19 cellular contexts compared by ENCODE assay signal in the genomic region with DNA sequence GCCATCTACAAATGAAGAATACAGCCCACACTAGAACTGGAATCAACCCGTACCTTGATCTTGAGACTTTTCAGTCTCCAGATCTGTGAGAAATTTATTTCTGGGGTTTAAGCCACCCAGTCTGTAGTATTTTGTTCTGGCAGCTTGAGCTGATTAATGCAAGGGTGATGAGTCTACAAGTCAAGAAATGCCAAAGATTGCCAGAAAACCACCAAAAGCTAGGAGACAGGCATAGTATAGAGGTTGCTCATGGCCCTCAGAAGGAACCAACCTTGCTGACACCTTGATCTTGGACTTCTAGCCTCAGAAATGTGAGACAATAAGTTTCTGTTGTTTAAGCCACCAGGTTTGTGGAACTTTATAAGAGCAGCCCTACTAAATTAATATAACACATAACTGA.
"Had no signal": no experiment of that assay in that cellular context is flagged by ENCODE, and none has a peak within 500 bp of the region (broad histone marks: within the 10 kb centered on the region; RNA-seq: fewer than 3 reads in every experiment).

No MANE protein-coding gene starts in this region.

- H3K27me3 Mint-ChIP-seq: activated T-cell treated with anti-CD3 and anti-CD28 coated beads, Interleukin-2, amount 50 U/mL, for 24 hours; dendritic cell treated with granulocyte-macrophage colony-stimulating factor and Interleukin-4, amounts not matched to agents 40 ng/mL and 50 ng/mL, for 4 days; progenitor cell of endocrine pancreas; type B pancreatic cell had no signal

- H3K9me3 Mint-ChIP-seq: activated T-cell treated with anti-CD3 and anti-CD28 coated beads, Interleukin-2, amount 50 U/mL, for 24 hours; activated T-helper 17 cell treated with anti-CD3 and anti-CD28 coated beads, Interleukin-2, amount 50 U/mL, for 72 hours; memory B cell; natural killer cell treated with Interleukin-12 subunit alpha and Interleukin-12 subunit beta and Interleukin-15 and Interleukin-18, amount 100 ng/mL, for 72 hours had no signal

- H3K36me3 Mint-ChIP-seq: activated naive CD4-positive, alpha-beta T cell treated with anti-CD3 and anti-CD28 coated beads, Interleukin-2, amount 50 U/mL, for 72 hours; memory B cell; natural killer cell treated with Interleukin-12 subunit alpha and Interleukin-12 subunit beta and Interleukin-15 and Interleukin-18, amount 100 ng/mL, for 72 hours had no signal

- H3K27ac Mint-ChIP-seq: activated naive CD4-positive, alpha-beta T cell treated with anti-CD3 and anti-CD28 coated beads, Interleukin-2, amount 50 U/mL, for 72 hours; activated T-cell treated with anti-CD3 and anti-CD28 coated beads, Interleukin-2, amount 50 U/mL, for 24 hours; activated T-helper 17 cell treated with anti-CD3 and anti-CD28 coated beads, Interleukin-2, amount 50 U/mL, for 72 hours; dendritic cell treated with granulocyte-macrophage colony-stimulating factor and Interleukin-4, amounts not matched to agents 40 ng/mL and 50 ng/mL, for 4 days; memory B cell; natural killer cell treated with Interleukin-12 subunit alpha and Interleukin-12 subunit beta and Interleukin-15 and Interleukin-18, amount 100 ng/mL, for 72 hours; progenitor cell of endocrine pancreas; type B pancreatic cell had no signal

- DNase-seq: activated CD4-positive, alpha-beta T cell treated with anti-CD3 and anti-CD28 coated beads for 1 hour; activated T-cell treated with anti-CD3 and anti-CD28 coated beads, Interleukin-2, amount 50 U/mL, for 24 hours; effector CD4-positive, alpha-beta T cell; heart left ventricle; left cardiac atrium; retina; spleen; stimulated activated CD4-positive, alpha-beta T cell treated with anti-CD3 and anti-CD28 coated beads, Interleukin-4, amount 100 ng/mL, for 24 hours; stimulated activated naive CD4-positive, alpha-beta T cell treated with Interleukin-2 at 50 U/mL for 16 hours; WERI-Rb-1 had no signal

- H3K4me3 Mint-ChIP-seq: activated T-cell treated with anti-CD3 and anti-CD28 coated beads, Interleukin-2, amount 50 U/mL, for 24 hours; activated T-helper 17 cell treated with anti-CD3 and anti-CD28 coated beads, Interleukin-2, amount 50 U/mL, for 72 hours; dendritic cell treated with granulocyte-macrophage colony-stimulating factor and Interleukin-4, amounts not matched to agents 40 ng/mL and 50 ng/mL, for 4 days; memory B cell; natural killer cell treated with Interleukin-12 subunit alpha and Interleukin-12 subunit beta and Interleukin-15 and Interleukin-18, amount 100 ng/mL, for 72 hours; type B pancreatic cell had no signal

- H3K4me3 ChIP-seq: heart left ventricle, spleen, thoracic aorta, vagina had no signal

- H3K4me1 Mint-ChIP-seq: activated T-helper 17 cell treated with anti-CD3 and anti-CD28 coated beads, Interleukin-2, amount 50 U/mL, for 72 hours had no signal
